9 cellular contexts compared by ENCODE assay signal in the genomic region with DNA sequence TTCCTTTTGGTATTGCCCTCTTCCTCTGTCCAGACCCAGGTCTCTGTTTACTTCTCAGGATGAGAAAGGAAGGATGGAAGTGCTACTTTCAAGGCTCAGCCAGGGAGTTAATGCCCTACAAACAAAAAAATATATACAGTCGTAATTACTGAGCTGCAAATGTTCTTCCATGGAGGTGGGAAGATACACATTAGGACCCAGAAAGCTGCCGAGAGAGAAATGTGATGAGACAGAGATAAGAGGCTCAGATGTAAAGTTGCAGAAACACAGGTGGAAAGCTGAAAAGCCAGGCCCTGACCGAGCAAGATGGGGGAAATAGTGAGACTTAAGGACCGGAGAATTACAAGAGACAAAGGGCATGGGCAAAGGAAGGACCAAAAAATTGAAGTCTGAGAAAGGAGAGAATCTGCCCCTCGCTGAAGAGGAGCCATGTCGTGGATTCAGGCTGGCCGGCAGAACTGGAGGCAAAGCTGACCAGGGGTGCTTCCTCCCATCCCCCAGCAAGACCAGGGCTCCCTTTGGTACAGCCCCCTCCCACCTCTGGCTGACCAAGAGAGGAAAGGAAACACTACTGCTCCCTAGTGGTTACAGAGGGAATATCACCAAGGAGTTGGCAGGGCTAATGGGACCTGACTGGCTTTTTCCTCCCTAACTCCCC. TPM values are rescaled to one million over a fixed set of nuclear protein-coding genes. Genes with fewer than 3 reads are reported as not detected.
DNase-seq lines count a peak whose midpoint lies in the region; ATAC-seq and TF ChIP-seq lines count a peak whose summit lies in the region.
"Had no signal": no experiment of that assay in that cellular context is flagged by ENCODE, and none has a peak within 500 bp of the region (broad histone marks: within the 10 kb centered on the region; RNA-seq: fewer than 3 reads in every experiment).

No MANE protein-coding gene starts in this region.

- no peak for ATAC-seq in HG03039 (IDR thresholded peaks at IDR 0.05; ENCODE audit: unreplicated experiment)

- no peak overlapping the region for H3K27ac ChIP-seq in breast epithelium
- peak overlapping the region; percentile 36 for H3K27ac ChIP-seq in temporal lobe (ENCODE audit: low read depth, low read length)
- H3K27ac ChIP-seq: BLaER1 treated with 17β-estradiol and CSF1 and Interleukin-3, amounts not matched to agents 10 nM and 100 nM had no signal

- H3K9me3 ChIP-seq in breast epithelium, result no peaks in the 10 kb centered on the region
- H3K9me3 ChIP-seq: BLaER1 treated with 17β-estradiol and CSF1 and Interleukin-3, amounts not matched to agents 10 nM and 100 nM had no signal

- H3K27me3 ChIP-seq in breast epithelium, result no peaks in the 10 kb centered on the region
- H3K27me3 ChIP-seq: BLaER1 treated with 17β-estradiol and CSF1 and Interleukin-3, amounts not matched to agents 10 nM and 100 nM had no signal

- TF ChIP-seq CTCF in HFF-Myc (IDR thresholded peaks at IDR 0.05; ENCODE audit: low read depth, low read length, missing control alignments), result peak; percentile 77
- peak in 2 of 3 donors; percentile 67 to 68 for TF ChIP-seq CTCF in breast epithelium (IDR thresholded peaks at IDR 0.05)

- intact Hi-C loops in breast epithelium (cut with DNase I; ENCODE audit: low total_unique reads), result no loop called here

- H3K4me3 ChIP-seq in HFF-Myc (replicated peaks; ENCODE audit: low read depth, low read length), result no peak overlapping the region
- H3K4me3 ChIP-seq in breast epithelium, result no peak overlapping the region
- H3K4me3 ChIP-seq: BLaER1 treated with 17β-estradiol and CSF1 and Interleukin-3, amounts not matched to agents 10 nM and 100 nM had no signal

- no peaks in the 10 kb centered on the region for H3K4me1 ChIP-seq in breast epithelium

- TF ChIP-seq POLR2A in breast epithelium (IDR thresholded peaks at IDR 0.05), result no peak

- H3K36me3 ChIP-seq in breast epithelium, result no peaks in the 10 kb centered on the region

- DNase-seq in NCI-H187 treated with DMSO at 0.1 percent for 48 hours (lab: John Stamatoyannopoulos, UW), result peak; percentile 15
- DNase-seq in NCI-H187 (lab: John Stamatoyannopoulos, UW), result no peak
- DNase-seq in HFF-Myc (ENCODE audit: extremely low read depth, low read depth), result no peak
- DNase-seq in NCI-H69 (lab: John Stamatoyannopoulos, UW), result peak; percentile 84
- DNase-seq in breast epithelium (ENCODE audit: low spot score in 2 of 2), result no peak
- peak; percentile 31 for DNase-seq in iris pigment epithelial cell (ENCODE audit: low read depth)

RNA-seq across cellular contexts. Expression of gene ZFHX2, which starts 12.2 kb away (rescaled TPM):
- total RNA-seq in breast epithelium (1 to 10 TPM in 1 of 3 donors, under 1 TPM in 2; 0.48 to 1.2 (median 0.66) TPM), temporal lobe (1.5 TPM)

RNA-seq across cellular contexts. Expression of gene THTPA, which starts 16.7 kb away (rescaled TPM):
- total RNA-seq in breast epithelium (10 to 100 TPM; 13.6 to 22.1 (median 21.0) TPM), temporal lobe (16.7 TPM)

RNA-seq across cellular contexts. Expression of gene AP1G2, which starts 28.3 kb away (rescaled TPM):
- total RNA-seq in breast epithelium (100 to 1,000 TPM in 2 of 3 donors, 10 to 100 TPM in 1; 30.9 to 172 (median 149) TPM), temporal lobe (10.6 TPM)

RNA-seq across cellular contexts. Expression of gene JPH4, which starts 39.3 kb away (rescaled TPM):
- total RNA-seq in breast epithelium, result under 1 TPM; 0.66 to 0.96 (median 0.73) TPM
- 40.1 TPM for total RNA-seq in temporal lobe

Comparison
In these comparisons a context has a peak if more than half of its experiments do, and no peak if none do; other contexts are left out.
1. DNase-seq: peak in NCI-H187 treated with DMSO at 0.1 percent for 48 hours (single experiment), NCI-H69 (single experiment) and iris pigment epithelial cell (single experiment); none in NCI-H187 (0 of 2), HFF-Myc (single experiment) and breast epithelium (0 of 2).